In genomic region chr14:21528381-21529348, GRCh38 we compare ENCODE assay signal across 18 cellular contexts. TPM values are rescaled to one million over a fixed set of nuclear protein-coding genes. Genes with fewer than 3 reads are reported as not detected.
DNase-seq lines count a peak whose midpoint lies in the region; ATAC-seq and TF ChIP-seq lines count a peak whose summit lies in the region.
"Had no signal": no experiment of that assay in that cellular context is flagged by ENCODE, and none has a peak within 500 bp of the region (broad histone marks: within the 10 kb centered on the region; RNA-seq: fewer than 3 reads in every experiment).

No MANE protein-coding gene starts in this region.

- DNase-seq in CD8-positive, alpha-beta memory T cell = no peak
- DNase-seq in MV-4-11 (lab: John Stamatoyannopoulos, UW) (peak; percentile 22), T-helper 17 cell (no peak), NCI-H1105 treated with DMSO at 0.1 percent for 48 hours (lab: John Stamatoyannopoulos, UW) (no peak), pons (ENCODE audit: low spot score) (no peak), testis (no peak), globus pallidus (ENCODE audit: low spot score) (no peak)
- DNase-seq: activated CD4-positive, alpha-beta T cell treated with anti-CD3 and anti-CD28 coated beads, Interleukin-2, amount 10 ng/mL, durations not matched to agents 24 days and 14 days; activated T-cell treated with anti-CD3 and anti-CD28 coated beads, Interleukin-2, amount 50 U/mL, for 72 hours; BE2C; heart left ventricle; NCI-H82; retina; stimulated activated CD4-positive, alpha-beta T cell treated with anti-CD3 and anti-CD28 coated beads, Interleukin-4, amount 100 ng/mL, for 1 hour; stimulated activated naive CD4-positive, alpha-beta T cell treated with Interleukin-2 at 50 U/mL for 16 hours had no signal

- H3K9me3 ChIP-seq in CD8-positive, alpha-beta memory T cell (ENCODE audit: low read length) = no peaks in the 10 kb centered on the region
- H3K9me3 ChIP-seq in T-helper 17 cell (ENCODE audit: control insufficient read depth, low read length, poor library complexity, severe bottlenecking) = no peaks in the 10 kb centered on the region
- no peaks in the 10 kb centered on the region for H3K9me3 ChIP-seq in iPS-18c (ENCODE audit: control insufficient read depth, insufficient read depth, low read length)
- H3K9me3 ChIP-seq in testis = no peaks in the 10 kb centered on the region
- H3K9me3 ChIP-seq: BE2C, heart left ventricle had no signal

- peaks cover 11% of the 10 kb centered on the region for H3K4me1 ChIP-seq in CD8-positive, alpha-beta memory T cell (ENCODE audit: insufficient read depth, low read length)
- peaks cover 9% of the 10 kb centered on the region for H3K4me1 ChIP-seq in testis
- H3K4me1 ChIP-seq: BE2C had no signal

- H3K27me3 Mint-ChIP-seq in CD8-positive, alpha-beta memory T cell = peaks cover 3 to 12% of the 10 kb centered on the region in 2 donors
- H3K27me3 Mint-ChIP-seq in T-helper 17 cell = peaks cover 11% of the 10 kb centered on the region

- CTCF ChIA-PET in CD8-positive, alpha-beta memory T cell (lab: Charles Lee) = interaction anchor here (1.0 to 1.2 kb wide), 2 partner anchors 10 to 53 kb away, joined by 3 read pairs; no protein-coding TSS in a partner anchor

- no peak overlapping the region for H3K4me3 ChIP-seq in CD8-positive, alpha-beta memory T cell (ENCODE audit: low read length)
- H3K4me3 ChIP-seq in iPS-18c (ENCODE audit: insufficient read depth, low read depth, low read length) (peak overlapping the region; percentile 37; the same call in 1 of the 2 replicates), testis (no peak overlapping the region)
- H3K4me3 ChIP-seq: heart left ventricle had no signal

- no peaks in the 10 kb centered on the region for H3K27me3 ChIP-seq in CD8-positive, alpha-beta memory T cell (ENCODE audit: insufficient read depth, low read length, poor library complexity, severe bottlenecking)
- H3K27me3 ChIP-seq in testis = no peaks in the 10 kb centered on the region

- TF ChIP-seq CTCF in testis (IDR thresholded peaks at IDR 0.05) = no peak

- POLR2A ChIA-PET in CD8-positive, alpha-beta memory T cell (lab: Charles Lee) = no interaction called here

- WGBS in testis, 2 donors = 82 to 89% methylated on average over 4 of the region's 4 CpGs

- no peak for ATAC-seq in T-helper 17 cell
- ATAC-seq: activated T-cell treated with anti-CD3 and anti-CD28 coated beads, Interleukin-2, amount 50 U/mL, for 72 hours; heart left ventricle had no signal

- H3K36me3 Mint-ChIP-seq in CD8-positive, alpha-beta memory T cell = no peaks in the 10 kb centered on the region
- H3K36me3 Mint-ChIP-seq in T-helper 17 cell (ENCODE audit: low read depth) = peaks cover 2% of the 10 kb centered on the region
- H3K36me3 Mint-ChIP-seq: memory B cell had no signal

- no peaks in the 10 kb centered on the region for H3K9me3 Mint-ChIP-seq in CD8-positive, alpha-beta memory T cell
- H3K9me3 Mint-ChIP-seq: activated CD4-positive, alpha-beta T cell treated with anti-CD3 and anti-CD28 coated beads, Interleukin-2, amount 10 ng/mL, durations not matched to agents 24 days and 14 days; activated T-cell treated with anti-CD3 and anti-CD28 coated beads, Interleukin-2, amount 50 U/mL, for 72 hours; memory B cell had no signal

- no peak for TF ChIP-seq POLR2A in testis (IDR thresholded peaks at IDR 0.05)

- H3K4me1 Mint-ChIP-seq in CD8-positive, alpha-beta memory T cell = peaks cover 10 to 15% (median 14%) of the 10 kb centered on the region in 3 donors
- peaks cover 10% of the 10 kb centered on the region for H3K4me1 Mint-ChIP-seq in T-helper 17 cell

- H3K27ac ChIP-seq in CD8-positive, alpha-beta memory T cell (ENCODE audit: low read depth, low read length) = peak overlapping the region; percentile 27
- no peak overlapping the region for H3K27ac ChIP-seq in testis
- H3K27ac ChIP-seq: heart left ventricle, KMS-11 had no signal

- intact Hi-C loops in testis (cut with DNase I; ENCODE audit: low total_unique reads) = no loop called here

- no peaks in the 10 kb centered on the region for H3K36me3 ChIP-seq in CD8-positive, alpha-beta memory T cell (ENCODE audit: insufficient read depth, low read length)
- no peaks in the 10 kb centered on the region for H3K36me3 ChIP-seq in testis (ENCODE audit: low read depth, missing control alignments)
- H3K36me3 ChIP-seq: BE2C, heart left ventricle had no signal

- peak overlapping the region in 3 of 8 donors; percentile 17 to 84 (median 17) for H3K27ac Mint-ChIP-seq in CD8-positive, alpha-beta memory T cell
- peak overlapping the region; percentile 14 for H3K27ac Mint-ChIP-seq in T-helper 17 cell
- H3K27ac Mint-ChIP-seq: activated CD4-positive, alpha-beta T cell treated with anti-CD3 and anti-CD28 coated beads, Interleukin-2, amount 10 ng/mL, durations not matched to agents 24 days and 14 days; activated T-cell treated with anti-CD3 and anti-CD28 coated beads, Interleukin-2, amount 50 U/mL, for 72 hours; memory B cell had no signal

- H3K4me3 Mint-ChIP-seq in CD8-positive, alpha-beta memory T cell = peak overlapping the region in 1 of 7 donors; percentile 72
- no peak overlapping the region for H3K4me3 Mint-ChIP-seq in T-helper 17 cell
- H3K4me3 Mint-ChIP-seq: activated CD4-positive, alpha-beta T cell treated with anti-CD3 and anti-CD28 coated beads, Interleukin-2, amount 10 ng/mL, durations not matched to agents 24 days and 14 days; activated T-cell treated with anti-CD3 and anti-CD28 coated beads, Interleukin-2, amount 50 U/mL, for 72 hours; memory B cell had no signal

RNA-seq across cellular contexts. Expression of gene SALL2, which starts 2.5 kb away (rescaled TPM):
- 1 to 10 TPM; 2.0 to 2.6 TPM for total RNA-seq in CD8-positive, alpha-beta memory T cell
- polyA plus RNA-seq in CD8-positive, alpha-beta memory T cell = 1.4 TPM
- 1 to 10 TPM; 1.9 to 2.1 TPM for total RNA-seq in T-helper 17 cell
- total RNA-seq in testis = 1 to 10 TPM; 4.1 to 5.0 TPM
- 5.5 TPM for polyA plus RNA-seq in testis (ENCODE audit: insufficient read depth, low read depth, low replicate concordance)

RNA-seq across cellular contexts. Expression of gene METTL3, which starts 17.5 kb away (rescaled TPM):
- 10 to 100 TPM; 54.1 to 58.9 TPM for total RNA-seq in CD8-positive, alpha-beta memory T cell
- 27.4 TPM for polyA plus RNA-seq in CD8-positive, alpha-beta memory T cell
- total RNA-seq in T-helper 17 cell (10 to 100 TPM; 42.3 to 46.5 TPM), testis (10 to 100 TPM; 65.7 to 66.3 TPM)
- polyA plus RNA-seq in testis (ENCODE audit: insufficient read depth, low read depth, low replicate concordance) = 81.1 TPM

RNA-seq across cellular contexts. Expression of gene OR10G3, which starts 51.2 kb away (rescaled TPM):
- not detected for total RNA-seq in CD8-positive, alpha-beta memory T cell
- not detected for polyA plus RNA-seq in CD8-positive, alpha-beta memory T cell
- not detected for total RNA-seq in T-helper 17 cell
- total RNA-seq in testis = not detected
- polyA plus RNA-seq in testis (ENCODE audit: insufficient read depth, low read depth, low replicate concordance) = not detected
- total RNA-seq: activated CD4-positive, alpha-beta T cell treated with anti-CD3 and anti-CD28 coated beads, Interleukin-2, amount 10 ng/mL, durations not matched to agents 24 days and 14 days; activated T-cell treated with anti-CD3 and anti-CD28 coated beads, Interleukin-2, amount 50 U/mL, for 72 hours had no signal
- polyA plus RNA-seq: heart left ventricle had no signal

RNA-seq across cellular contexts. Expression of gene TOX4, which starts 51.7 kb away (rescaled TPM):
- 10 to 100 TPM; 82.7 to 83.0 TPM for total RNA-seq in CD8-positive, alpha-beta memory T cell
- polyA plus RNA-seq in CD8-positive, alpha-beta memory T cell = 93.3 TPM
- total RNA-seq in T-helper 17 cell = 100 to 1,000 TPM in 1 of 2 donors, 10 to 100 TPM in 1; 97.3 to 110 TPM
- 10 to 100 TPM; 64.4 to 72.6 TPM for total RNA-seq in testis
- polyA plus RNA-seq in testis (ENCODE audit: insufficient read depth, low read depth, low replicate concordance) = 120 TPM

RNA-seq across cellular contexts. Expression of gene RAB2B, which starts 51.9 kb away (rescaled TPM):
- total RNA-seq in CD8-positive, alpha-beta memory T cell = 10 to 100 TPM; 25.5 to 25.7 TPM
- polyA plus RNA-seq in CD8-positive, alpha-beta memory T cell = 14.4 TPM
- total RNA-seq in T-helper 17 cell = 10 to 100 TPM; 35.3 to 42.6 TPM
- 10 to 100 TPM; 32.9 to 40.1 TPM for total RNA-seq in testis
- polyA plus RNA-seq in testis (ENCODE audit: insufficient read depth, low read depth, low replicate concordance) = 36.4 TPM
